In genomic region chr13:99698816-99699099, GRCh38 we compare ENCODE assay signal across 2 cellular contexts.
A peak's percentile ranks its signal among the peaks of the same experiment; 100 is the strongest.
TF ChIP-seq lines count a peak whose summit lies in the region.

No MANE protein-coding gene starts in this region.

TF ChIP-seq in A549, 52 proteins besides CTCF, POLR2A, EP300 and RAD21 (continued from another document):
- TF ChIP-seq REST (IDR thresholded peaks at IDR 0.05) (no peak), MAFK (IDR thresholded peaks at IDR 0.05; ENCODE audit: partially characterized antibody) (peak; percentile 9)

TF ChIP-seq in HEK293, 187 proteins besides CTCF, POLR2A, EP300 and RAD21 (continued from another document):
- TF ChIP-seq PRDM6 (tag by site-specific recombination; IDR thresholded peaks at IDR 0.05) (peak; percentile 81), ZBTB44 (tag by site-specific recombination; IDR thresholded peaks at IDR 0.05) (0 out of 2 replicates have a peak, but pooled peaks have one; percentile 6), ZSCAN30 (tag by site-specific recombination; IDR thresholded peaks at IDR 0.05) (0 out of 2 replicates have a peak, but pooled peaks have one; percentile 6), WT1 (tag by site-specific recombination; IDR thresholded peaks at IDR 0.05) (no peak), ZNF561 (tag by site-specific recombination; IDR thresholded peaks at IDR 0.05; ENCODE audit: borderline replicate concordance) (peak; percentile 64; the same call in 1 of the 2 replicates)
